In genomic region chr1:231528175-231529029, GRCh38 we compare ENCODE assay signal across 8 cellular contexts. TPM values are rescaled to one million over a fixed set of nuclear protein-coding genes. Genes with fewer than 3 reads are reported as not detected.
DNase-seq lines count a peak whose midpoint lies in the region; ATAC-seq, FAIRE-seq and TF ChIP-seq lines count a peak whose summit lies in the region.

A gene with protein sequence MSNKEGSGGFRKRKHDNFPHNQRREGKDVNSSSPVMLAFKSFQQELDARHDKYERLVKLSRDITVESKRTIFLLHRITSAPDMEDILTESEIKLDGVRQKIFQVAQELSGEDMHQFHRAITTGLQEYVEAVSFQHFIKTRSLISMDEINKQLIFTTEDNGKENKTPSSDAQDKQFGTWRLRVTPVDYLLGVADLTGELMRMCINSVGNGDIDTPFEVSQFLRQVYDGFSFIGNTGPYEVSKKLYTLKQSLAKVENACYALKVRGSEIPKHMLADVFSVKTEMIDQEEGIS (plus strand): TSS chr1:231528669. CDS start chr1:231528811, 142 bp downstream.

- CTCF ChIA-PET in Calu3 (lab: Charles Lee) = interaction anchor here (1.0 kb wide), 1 partner anchor 187 kb away, joined by 3 read pairs; no protein-coding TSS in a partner anchor
- CTCF ChIA-PET in OCI-LY7 (lab: Charles Lee; ENCODE audit: unreplicated experiment) = no interaction called here
- CTCF ChIA-PET in endothelial cell of umbilical vein (lab: Charles Lee) = interaction anchor here (1.0 to 1.2 kb wide), 2 partner anchors 56 to 107 kb away, joined by 3 to 4 read pairs; partner anchors contain the start of gene EGLN1

- WGBS in HUES64 = under 1% methylated on average over 58 of the region's 61 CpGs

- peak within 1 kb of the TSS; percentile 91 for H3K27ac ChIP-seq in HUES64 (ENCODE audit: low read depth, low read length)
- H3K27ac ChIP-seq in OCI-LY7 (ENCODE audit: low read depth, low read length, poor library complexity, severe bottlenecking) = peak within 1 kb of the TSS; percentile 69
- H3K27ac ChIP-seq in endothelial cell of umbilical vein (ENCODE audit: insufficient read depth, low read depth, low read length) = peak within 1 kb of the TSS; percentile 86

- peak within 1 kb of the TSS; percentile 99 for H3K27ac Mint-ChIP-seq in Calu3 (ENCODE audit: unreplicated experiment)

- peak; percentile 94 for TF ChIP-seq POLR2A in endothelial cell of umbilical vein (IDR thresholded peaks at IDR 0.05; ENCODE audit: low read depth, low read length)

- no peaks in the 10 kb centered on the region for H3K9me3 Mint-ChIP-seq in Calu3 (ENCODE audit: low read depth, unreplicated experiment)

- BruUV-seq in Calu3 (replicated peaks; lab: Mats Ljungman, UMichigan) (TSS peak; percentile 50), OCI-LY7 (replicated peaks; lab: Mats Ljungman, UMichigan) (no TSS peak), endothelial cell of umbilical vein (replicated peaks; lab: Mats Ljungman, UMichigan) (TSS peak; percentile 53)

- H3K4me3 Mint-ChIP-seq in Calu3 (ENCODE audit: low read depth, unreplicated experiment) = peak within 1 kb of the TSS; percentile 98

- dilution Hi-C loops in endothelial cell of umbilical vein (cut with MboI; ENCODE audit: extremely low pct_ligation_motif_present, low sequenced_read_pairs) = no loop called here

- TF ChIP-seq CTCF in Calu3 (IDR thresholded peaks at IDR 0.05; ENCODE audit: unreplicated experiment) (no peak), OCI-LY7 (conservative IDR thresholded peaks at IDR 0.05; ENCODE audit: low read length) (no peak), endothelial cell of umbilical vein (IDR thresholded peaks at IDR 0.05; ENCODE audit: extremely low read depth in 1 of 2, insufficient read depth in 1 of 2, low read depth in 1 of 2, low read length in 2 of 2) (no peak)

- H3K9me3 ChIP-seq in HUES64 (ENCODE audit: insufficient read depth, low read depth, low read length) = no peaks in the 10 kb centered on the region
- no peaks in the 10 kb centered on the region for H3K9me3 ChIP-seq in OCI-LY7 (ENCODE audit: low read length)
- H3K9me3 ChIP-seq in endothelial cell of umbilical vein (replicated peaks; ENCODE audit: control insufficient read depth, insufficient read depth, low read length) = no peaks in the 10 kb centered on the region

- H3K4me3 ChIP-seq in HUES64 (ENCODE audit: low read length) (peak within 1 kb of the TSS; percentile 82), OCI-LY7 (ENCODE audit: low read depth, low read length, poor library complexity, severe bottlenecking) (peak within 1 kb of the TSS; percentile 88), endothelial cell of umbilical vein (replicated peaks in 1 of 3; ENCODE audit: insufficient read depth in 1 of 3, low read depth in 1 of 3, low read length in 3 of 3) (peak within 1 kb of the TSS; percentile 35 to 75 (median 45))

- no peaks in the 10 kb centered on the region for H3K9me2 ChIP-seq in OCI-LY7 (ENCODE audit: insufficient read depth, low read length)

- no peaks in the 10 kb centered on the region for H3K27me3 Mint-ChIP-seq in Calu3 (ENCODE audit: unreplicated experiment)

- H3K4me1 ChIP-seq in HUES64 (ENCODE audit: insufficient read depth, low read length) (peaks cover 13% of the 10 kb centered on the region), OCI-LY7 (ENCODE audit: insufficient read depth, low read length, poor library complexity, severe bottlenecking) (peaks cover 21% of the 10 kb centered on the region), endothelial cell of umbilical vein (ENCODE audit: control insufficient read depth, extremely low read depth, insufficient read depth, low read length) (peaks cover 15% of the 10 kb centered on the region)

- FAIRE-seq in endothelial cell of umbilical vein (lab: Jason Lieb, UNC) = peak; percentile 85

- H3K9me1 ChIP-seq in endothelial cell of umbilical vein (replicated peaks; ENCODE audit: control insufficient read depth, extremely low read depth, insufficient read depth, low read length) = no peaks in the 10 kb centered on the region

- peak; percentile 96 for DNase-seq in Calu3
- peak; percentile 96 for DNase-seq in OCI-LY7 (ENCODE audit: low spot score)
- peak; percentile 84 for DNase-seq in activated T-cell treated with anti-CD3 and anti-CD28 coated beads for 1 hour (ENCODE audit: low read depth)
- peak; percentile 97 for DNase-seq in endothelial cell of umbilical vein (ENCODE audit: low read depth, low spot score)
- DNase-seq in midbrain (lab: John Stamatoyannopoulos, UW) = peak; percentile 94
- DNase-seq in stimulated activated CD8-positive, alpha-beta memory T cell treated with anti-CD3 and anti-CD28 coated beads, Interleukin-2, amount 100 ng/mL, for 1 hour (ENCODE audit: low read depth in 2 of 2) = peak; percentile 79 to 81

- H3K79me2 ChIP-seq in OCI-LY7 (ENCODE audit: insufficient read depth, low read depth, low read length) = peaks cover 30% of the 10 kb centered on the region
- peaks cover 13% of the 10 kb centered on the region for H3K79me2 ChIP-seq in endothelial cell of umbilical vein (ENCODE audit: control insufficient read depth, insufficient read depth, low read length)

- peak within 1 kb of the TSS; percentile 90 for H3K9ac ChIP-seq in HUES64 (ENCODE audit: low read depth, low read length)
- peak within 1 kb of the TSS; percentile 92 for H3K9ac ChIP-seq in endothelial cell of umbilical vein (replicated peaks; ENCODE audit: extremely low read depth, insufficient read depth, low read length)

- H4K20me1 ChIP-seq in OCI-LY7 (ENCODE audit: insufficient read depth, low read length) (no peaks in the 10 kb centered on the region), endothelial cell of umbilical vein (replicated peaks; ENCODE audit: control insufficient read depth, extremely low read depth, insufficient read depth, low read length) (no peaks in the 10 kb centered on the region)

- no peaks in the 10 kb centered on the region for H3K27me3 ChIP-seq in HUES64 (ENCODE audit: insufficient read depth, low read length)
- no peaks in the 10 kb centered on the region for H3K27me3 ChIP-seq in endothelial cell of umbilical vein (ENCODE audit: control insufficient read depth in 2 of 2, insufficient read depth in 2 of 2, low read length in 2 of 2)

- peak within 1 kb of the TSS; percentile 84 for H3K4me2 ChIP-seq in OCI-LY7 (ENCODE audit: low read length)
- H3K4me2 ChIP-seq in endothelial cell of umbilical vein (ENCODE audit: insufficient read depth, low read length) = peak within 1 kb of the TSS; percentile 90

- ATAC-seq in GM21447 (IDR thresholded peaks at IDR 0.05; ENCODE audit: unreplicated experiment) = peak; percentile 93

- H2AFZ ChIP-seq in OCI-LY7 (ENCODE audit: low read length) (peak within 1 kb of the TSS; percentile 100), endothelial cell of umbilical vein (ENCODE audit: low read depth, low read length) (peak within 1 kb of the TSS; percentile 91)

- H3K36me3 ChIP-seq in HUES64 (ENCODE audit: insufficient read depth, low read length) (peaks cover 26% of the 10 kb centered on the region), OCI-LY7 (ENCODE audit: insufficient read depth, low read length) (0 out of 2 replicates have a peak, but pooled peaks cover 7% of the 10 kb centered on the region), endothelial cell of umbilical vein (ENCODE audit: control insufficient read depth in 2 of 2, extremely low read depth in 1 of 2, insufficient read depth in 2 of 2, low read length in 2 of 2) (no peaks in the 10 kb centered on the region)

- peaks cover 26% of the 10 kb centered on the region for H3K4me1 Mint-ChIP-seq in Calu3 (ENCODE audit: low read depth, unreplicated experiment)

- peaks cover 37% of the 10 kb centered on the region for H3K36me3 Mint-ChIP-seq in Calu3 (ENCODE audit: insufficient read depth, unreplicated experiment)

- intact Hi-C loops in Calu3 (cut with micrococcal nuclease; ENCODE audit: unreplicated experiment) = loop anchor here (2.0 to 5.0 kb wide), 2 partner anchors 106 to 171 kb away; partner anchors contain the start of gene EGLN1
- intact Hi-C loops in OCI-LY7 (cut with micrococcal nuclease; ENCODE audit: unreplicated experiment) = loop anchor here (2.0 to 5.0 kb wide), 3 partner anchors 108 to 886 kb away; partner anchors contain the start of gene COG2
- intact Hi-C loops in endothelial cell of umbilical vein (cut with micrococcal nuclease) = loop anchor here (1.0 to 5.0 kb wide), 8 partner anchors 44 to 886 kb away; partner anchors contain the start of genes C1orf198, COG2 and EGLN1

- POLR2A ChIA-PET in OCI-LY7 (lab: Charles Lee) (interaction anchor here (0.6 to 1.6 kb wide), 3 partner anchors 110 to 196 kb away, joined by 3 to 6 read pairs (median 3); partner anchors contain the start of genes EXOC8 and SPRTN), endothelial cell of umbilical vein (lab: Charles Lee) (no interaction called here)

TF ChIP-seq in endothelial cell of umbilical vein, 7 proteins besides CTCF, POLR2A, EP300 and RAD21:
- TF ChIP-seq POLR2AphosphoS5 (IDR thresholded peaks at IDR 0.05; ENCODE audit: insufficient read depth, low read depth, low read length) (peak; percentile 92), MYC (IDR thresholded peaks at IDR 0.05; ENCODE audit: low read depth, low read length) (no peak), JUN (IDR thresholded peaks at IDR 0.05; ENCODE audit: borderline replicate concordance, insufficient read depth, insufficient read length, low read depth) (no peak), FOS (IDR thresholded peaks at IDR 0.05; ENCODE audit: borderline replicate concordance, insufficient read depth, low read length) (no peak), MAX (IDR thresholded peaks at IDR 0.05; ENCODE audit: insufficient read depth, insufficient read length) (peak; percentile 78), GATA2 (IDR thresholded peaks at IDR 0.05; ENCODE audit: insufficient read depth, insufficient read length, low read depth, low read length) (no peak), EZH2 (IDR thresholded peaks at IDR 0.05; ENCODE audit: borderline replicate concordance, low read depth, low read length, severe bottlenecking) (no peak)
TF ChIP-seq in endothelial cell of umbilical vein: peak in this region for 2.

RNA-seq across cellular contexts. Expression of the gene that starts here (rescaled TPM):
- total RNA-seq in Calu3 (2022) (55.5 and 56.9 TPM in 2 replicates), OCI-LY7 (2022) (31.3 and 33.5 TPM in 2 replicates), endothelial cell of umbilical vein (26.3 and 26.4 TPM in 2 replicates)
- 30.8 TPM for polyA plus RNA-seq in HUES64 (2013, experiment 1 of 2)
- 32.5 TPM for polyA plus RNA-seq in HUES64 (2013, experiment 2 of 2)
- 17.4 and 17.8 TPM in 2 replicates for total RNA-seq in OCI-LY7 (2014; rRNA removed; shearing (Covaris generic))
- 6.3 and 6.7 TPM in 2 replicates for polyA plus RNA-seq in endothelial cell of umbilical vein
- 9.5 and 12.0 TPM in 2 replicates for polyA plus RNA-seq in endothelial cell of umbilical vein (2011; cell fraction: cytosol; rRNA removed)
- 10.9 and 12.0 TPM in 2 replicates for polyA plus RNA-seq in endothelial cell of umbilical vein (2011; cell fraction: nucleus; rRNA removed)
- polyA plus RNA-seq in endothelial cell of umbilical vein (2012) = 21.3 and 26.9 TPM in 2 replicates
- 6.4 and 19.8 TPM in 2 replicates for polyA minus RNA-seq in endothelial cell of umbilical vein
- 12.3 TPM for polyA minus RNA-seq in endothelial cell of umbilical vein (2011; cell fraction: cytosol; rRNA and poly(A)+ RNA removed)
- 4.5 and 9.0 TPM in 2 replicates for polyA minus RNA-seq in endothelial cell of umbilical vein (2011; cell fraction: nucleus; rRNA and poly(A)+ RNA removed)

Comparison
In these comparisons a context has a peak if more than half of its experiments do, and no peak if none do; other contexts are left out.
1. Peak in every context shown above with its lines: DNase-seq, ATAC-seq, H3K4me3 ChIP-seq and H3K27ac ChIP-seq.